Comparison of ENCODE assay signal across 8 cellular contexts in the genomic region with DNA sequence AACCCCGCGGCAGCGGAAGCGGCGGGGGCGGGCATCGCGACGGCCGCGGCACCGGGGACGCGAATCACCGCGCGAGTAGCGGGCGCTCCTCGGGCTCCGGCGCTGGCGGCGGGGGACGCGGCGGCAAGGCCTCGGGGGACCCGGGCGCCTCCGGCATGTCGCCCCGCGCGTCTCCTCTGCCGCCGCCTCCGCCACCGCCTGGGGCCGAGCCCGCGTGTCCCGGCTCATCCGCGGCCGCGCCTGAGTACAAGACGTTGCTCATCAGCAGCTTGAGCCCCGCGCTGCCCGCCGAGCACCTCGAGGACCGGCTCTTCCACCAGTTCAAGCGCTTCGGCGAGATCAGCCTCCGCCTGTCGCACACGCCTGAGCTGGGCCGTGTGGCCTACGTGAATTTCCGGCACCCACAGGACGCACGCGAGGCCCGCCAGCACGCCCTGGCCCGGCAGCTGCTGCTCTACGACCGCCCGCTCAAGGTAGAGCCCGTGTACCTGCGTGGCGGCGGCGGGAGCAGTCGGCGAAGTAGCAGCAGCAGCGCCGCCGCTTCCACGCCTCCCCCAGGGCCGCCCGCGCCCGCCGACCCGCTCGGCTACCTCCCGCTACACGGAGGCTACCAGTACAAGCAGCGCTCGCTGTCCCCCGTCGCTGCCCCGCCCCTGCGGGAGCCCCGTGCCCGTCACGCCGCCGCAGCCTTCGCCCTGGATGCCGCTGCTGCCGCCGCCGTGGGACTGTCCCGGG. TPM values are rescaled to one million over a fixed set of nuclear protein-coding genes. Genes with fewer than 3 reads are reported as not detected.
A peak's percentile ranks its signal among the peaks of the same experiment; 100 is the strongest.
DNase-seq lines count a peak whose midpoint lies in the region; ATAC-seq, FAIRE-seq and TF ChIP-seq lines count a peak whose summit lies in the region.

No MANE protein-coding gene starts in this region.

- H2AFZ ChIP-seq in H1 (ENCODE audit: low read length): no peak overlapping the region

- H2BK120ac ChIP-seq in H1 (replicated peaks; ENCODE audit: low read depth, low read length): no peak overlapping the region

- peaks cover 23 to 57% of the 10 kb centered on the region in 2 experiments for H3K79me2 ChIP-seq in H1 (ENCODE audit: control insufficient read depth in 1 of 2, insufficient read depth in 2 of 2, low read length in 2 of 2)

- WGBS in H1 (ENCODE audit: extremely low coverage in 1 of 2, insufficient coverage in 1 of 2, insufficient read length in 1 of 2, insufficient replicate concordance in 2 of 2, low coverage in 1 of 2, low lambda C conversion rate in 2 of 2, missing lambda C conversion rate in 1 of 2), 2 experiments: 12% methylated on average over 38 of the region's 109 CpGs; no CpG with 5 or more reads in 1 of the 2 experiments
- 18 to 20% methylated on average over 72 to 93 of the region's 109 CpGs for WGBS in mesodermal cell (ENCODE audit: insufficient coverage in 2 of 2), 2 experiments

- peak overlapping the region; percentile 89 to 100 (median 94) for H3K9ac ChIP-seq in H1 (replicated peaks in 1 of 4; ENCODE audit: extremely low read depth in 1 of 4, low read depth in 3 of 4, low read length in 3 of 4)

- no peak overlapping the region for H2BK12ac ChIP-seq in H1 (ENCODE audit: low read depth, low read length)

- DNase-seq in AG04450 (ENCODE audit: low read depth, low spot score) (no peak), H1 (ENCODE audit: low read depth in 1 of 2, low spot score in 2 of 2) (peak in 1 of 2 experiments; percentile 69), thoracic aorta (ENCODE audit: low spot score) (no peak)
- peak; percentile 55 for DNase-seq in activated CD4-positive, alpha-beta T cell treated with anti-CD3 and anti-CD28 coated beads, Interleukin-2, amount 50 U/mL, for 1 hour

- H3K14ac ChIP-seq in H1 (ENCODE audit: insufficient read length): no peak overlapping the region

- H2BK5ac ChIP-seq in H1 (ENCODE audit: low read depth, low read length): peak overlapping the region; percentile 74; the same call in 1 of the 2 replicates

- H3K4me1 ChIP-seq in H1 (replicated peaks in 1 of 4; ENCODE audit: control insufficient read depth in 3 of 4, insufficient read depth in 4 of 4, low read length in 3 of 4) (peaks cover under 1 to 24% (median 15%) of the 10 kb centered on the region in 4 experiments; a peak in 6 of 7 replicates), mesodermal cell (ENCODE audit: control insufficient read depth, insufficient read depth, low read length, poor library complexity, severe bottlenecking) (peaks cover 33% of the 10 kb centered on the region), thoracic aorta (ENCODE audit: control insufficient read depth in 1 of 2, low read depth in 2 of 2) (peaks cover 41 to 71% of the 10 kb centered on the region in 2 donors)

- peak overlapping the region; percentile 63; the same call in 1 of the 2 replicates for H3K18ac ChIP-seq in H1 (ENCODE audit: extremely low read depth, low read length)

- H2BK20ac ChIP-seq in H1 (ENCODE audit: low read length): no peak overlapping the region

- CTCF ChIA-PET in AG04450 (lab: Charles Lee): interaction anchor here (2.1 kb wide), 1 partner anchor 290 kb away, joined by 6 read pairs; no protein-coding TSS in a partner anchor
- CTCF ChIA-PET in H1 (lab: Charles Lee; ENCODE audit: partially characterized antibody): interaction anchor here (0.7 to 7.2 kb wide), 6 partner anchors 11 to 776 kb away, joined by 3 to 53 read pairs (median 3); partner anchors contain the start of gene MAPKAPK3

- H3K36me3 ChIP-seq in H1 (ENCODE audit: control insufficient read depth in 2 of 4, insufficient read depth in 4 of 4, low read length in 3 of 4): peaks cover 33 to 75% (median 50%) of the 10 kb centered on the region in 4 experiments
- H3K36me3 ChIP-seq in mesodermal cell (ENCODE audit: control insufficient read depth, insufficient read depth, low read length): peaks cover 87% of the 10 kb centered on the region
- peaks cover 28% of the 10 kb centered on the region for H3K36me3 ChIP-seq in thoracic aorta

- peak overlapping the region; percentile 57 for H4K5ac ChIP-seq in H1 (ENCODE audit: insufficient read length, low read depth, low read length)

- TF ChIP-seq EP300 in H1 (IDR thresholded peaks at IDR 0.05; ENCODE audit: borderline replicate concordance in 1 of 2, low read depth in 2 of 2, low read length in 2 of 2): no peak

- peak overlapping the region; percentile 91 for H3K4ac ChIP-seq in H1 (replicated peaks; ENCODE audit: insufficient read length, low read depth, low read length)

- peak overlapping the region; percentile 81 for H4K91ac ChIP-seq in H1 (replicated peaks; ENCODE audit: insufficient read length, low read length)

- peak overlapping the region; percentile 72 for H3K4me3 ChIP-seq in AG04450 (ENCODE audit: low read depth, low read length)
- peak overlapping the region; percentile 75 to 90 (median 82) for H3K4me3 ChIP-seq in H1 (ENCODE audit: extremely low read depth in 1 of 4, insufficient read depth in 2 of 4, low read depth in 3 of 4, low read length in 4 of 4)
- H3K4me3 ChIP-seq in mesodermal cell (ENCODE audit: extremely low read depth, insufficient read depth, low read length, poor library complexity, severe bottlenecking): peak overlapping the region; percentile 54
- peak overlapping the region; percentile 85 for H3K4me3 ChIP-seq in thoracic aorta

- H3K56ac ChIP-seq in H1 (replicated peaks; ENCODE audit: insufficient read length, low read depth, low read length): peak overlapping the region; percentile 70

- no peak; a peak in 2 of 3 replicates for TF ChIP-seq POLR2A in H1 (IDR thresholded peaks at IDR 0.05; ENCODE audit: control extremely low read depth in 1 of 2, low read depth in 2 of 2, low read length in 2 of 2)

- peaks cover 36 to 50% of the 10 kb centered on the region in 2 experiments for H4K20me1 ChIP-seq in H1 (replicated peaks in 1 of 2; ENCODE audit: control insufficient read depth in 1 of 2, insufficient read depth in 2 of 2, low read length in 2 of 2)

- no peak overlapping the region for H3K23ac ChIP-seq in H1 (ENCODE audit: insufficient read length)

- peaks cover 17% of the 10 kb centered on the region for H3K79me1 ChIP-seq in H1 (ENCODE audit: low read depth, low read length)

- no peak for TF ChIP-seq CTCF in AG04450 (IDR thresholded peaks at IDR 0.05; ENCODE audit: low read depth, low read length)
- TF ChIP-seq CTCF in H1 (IDR thresholded peaks at IDR 0.05; ENCODE audit: control extremely low read depth in 1 of 3, insufficient read depth in 1 of 3, low read depth in 1 of 3, low read length in 3 of 3): no peak
- TF ChIP-seq CTCF in thoracic aorta (IDR thresholded peaks at IDR 0.05): no peak

- POLR2A ChIA-PET in AG04450 (lab: Yijun Ruan, JAX): interaction anchor here (1.1 kb wide), 1 partner anchor 108 kb away, joined by 3 read pairs; the partner anchor contains the start of gene DCAF1
- POLR2A ChIA-PET in H1 (lab: Charles Lee; ENCODE audit: partially characterized antibody): interaction anchor here (0.8 to 2.7 kb wide), 9 partner anchors 8 to 823 kb away, joined by 3 to 9 read pairs (median 5); no protein-coding TSS in a partner anchor

- H3K23me2 ChIP-seq in H1 (ENCODE audit: low read depth, low read length): peaks cover 9% of the 10 kb centered on the region; the same call in 1 of the 2 replicates

- H2BK15ac ChIP-seq in H1 (ENCODE audit: low read length): no peak overlapping the region; the same call in 1 of the 2 replicates

- 0 out of 2 replicates have a peak overlapping the region, but pooled peaks have one; percentile 17 for H2AK5ac ChIP-seq in H1 (ENCODE audit: low read depth, low read length)

- ATAC-seq in GM19324 (IDR thresholded peaks at IDR 0.05; ENCODE audit: low FRiP score, unreplicated experiment): peak; percentile 17
- ATAC-seq in HG03457 (IDR thresholded peaks at IDR 0.05; ENCODE audit: unreplicated experiment): peak; percentile 8
- no peak for ATAC-seq in thoracic aorta (ENCODE audit: insufficient number of reproducible peaks, low FRiP score, low read depth)
- ATAC-seq in GM18870 (IDR thresholded peaks at IDR 0.05; ENCODE audit: unreplicated experiment): no peak

- peaks cover 17% of the 10 kb centered on the region for H3K9me3 ChIP-seq in AG04450 (ENCODE audit: control insufficient read depth, insufficient read depth, low read length)
- H3K9me3 ChIP-seq in H1 (ENCODE audit: insufficient read depth in 2 of 2, low read depth in 1 of 2, low read length in 1 of 2): no peaks in the 10 kb centered on the region; a peak in 1 of 4 replicates
- peaks cover 22% of the 10 kb centered on the region for H3K9me3 ChIP-seq in mesodermal cell (ENCODE audit: control insufficient read depth, low read length)
- no peaks in the 10 kb centered on the region for H3K9me3 ChIP-seq in thoracic aorta

- TF ChIP-seq RAD21 in H1 (IDR thresholded peaks at IDR 0.05 in 1 of 2, conservative IDR thresholded peaks at IDR 0.05 in 1 of 2; ENCODE audit: low read depth in 2 of 2, low read length in 2 of 2): no peak

- H3K27me3 ChIP-seq in AG04450 (ENCODE audit: control insufficient read depth, insufficient read depth, low read length): no peaks in the 10 kb centered on the region
- H3K27me3 ChIP-seq in H1 (replicated peaks in 1 of 4; ENCODE audit: control insufficient read depth in 3 of 4, extremely low read depth in 1 of 4, insufficient read depth in 3 of 4, low read length in 3 of 4): no peaks in the 10 kb centered on the region
- no peaks in the 10 kb centered on the region for H3K27me3 ChIP-seq in thoracic aorta (replicated peaks; ENCODE audit: insufficient read depth)

- H3K27ac ChIP-seq in AG04450 (ENCODE audit: low read depth, low read length) (no peak overlapping the region), H1 (ENCODE audit: low read depth, low read length) (peak overlapping the region; percentile 81), mesodermal cell (ENCODE audit: low read depth, low read length, severe bottlenecking) (peak overlapping the region; percentile 97), thoracic aorta (peak overlapping the region; percentile 82 to 92)

- H4K8ac ChIP-seq in H1 (ENCODE audit: extremely low read depth, insufficient read depth, low read length): peak overlapping the region; percentile 99

- H3K4me2 ChIP-seq in H1 (ENCODE audit: insufficient read depth in 1 of 2, low read depth in 2 of 2, low read length in 2 of 2): peak overlapping the region; percentile 52 to 89

- FAIRE-seq in H1 (lab: Jason Lieb, UNC): no peak

RNA-seq across cellular contexts. Expression of gene RBM15B, which starts 0.6 kb away (rescaled TPM):
- polyA plus RNA-seq in AG04450 (2011; rRNA removed): 12.5 and 17.0 TPM in 2 replicates
- polyA minus RNA-seq in AG04450 (2011; rRNA and poly(A)+ RNA removed): 21.9 and 25.8 TPM in 2 replicates
- total RNA-seq in H1 (2021; fragmentation: NEBNext Ultra II Directional; extraction: Animal tissue kit (Norgen Biotek cat#: 25700)): 59.1 and 60.9 TPM in 2 replicates
- 22.2 and 30.1 TPM in 2 replicates for polyA plus RNA-seq in H1 (2011; rRNA removed)
- polyA plus RNA-seq in H1 (2011; cell fraction: cytosol; rRNA removed): 28.2 TPM
- polyA plus RNA-seq in H1 (2011; cell fraction: nucleus; rRNA removed): 30.4 TPM
- polyA plus RNA-seq in H1 (2012, experiment 1 of 2): 42.0 to 44.4 TPM (median 44.0 TPM) in 4 replicates
- polyA plus RNA-seq in H1 (2012, experiment 2 of 2): 36.6 TPM
- polyA plus RNA-seq in H1 (2013, experiment 1 of 2): 30.4 TPM
- polyA plus RNA-seq in H1 (2013, experiment 2 of 2): 30.7 TPM
- 36.5 and 42.7 TPM in 2 replicates for polyA minus RNA-seq in H1 (2011; rRNA and poly(A)+ RNA removed)
- polyA minus RNA-seq in H1 (2011; cell fraction: cytosol; rRNA and poly(A)+ RNA removed): 32.4 TPM
- 42.7 TPM for polyA minus RNA-seq in H1 (2011; cell fraction: nucleus; rRNA and poly(A)+ RNA removed)
- polyA plus RNA-seq in mesodermal cell (2013, experiment 1 of 2): 30.1 TPM
- 27.6 TPM for polyA plus RNA-seq in mesodermal cell (2013, experiment 2 of 2)
- 10 to 100 TPM; 28.3 to 38.0 TPM for total RNA-seq in thoracic aorta

RNA-seq across cellular contexts. Expression of gene MANF, which starts 6.6 kb away (rescaled TPM):
- polyA plus RNA-seq in AG04450 (2011; rRNA removed): 58.8 and 79.5 TPM in 2 replicates
- 15.5 and 16.5 TPM in 2 replicates for polyA minus RNA-seq in AG04450 (2011; rRNA and poly(A)+ RNA removed)
- 159 and 175 TPM in 2 replicates for total RNA-seq in H1 (2021; fragmentation: NEBNext Ultra II Directional; extraction: Animal tissue kit (Norgen Biotek cat#: 25700))
- 25.3 and 37.5 TPM in 2 replicates for polyA plus RNA-seq in H1 (2011; rRNA removed)
- polyA plus RNA-seq in H1 (2011; cell fraction: cytosol; rRNA removed): 61.1 TPM
- polyA plus RNA-seq in H1 (2011; cell fraction: nucleus; rRNA removed): 12.3 TPM
- polyA plus RNA-seq in H1 (2012, experiment 1 of 2): 112 to 209 TPM (median 134 TPM) in 4 replicates
- 47.3 TPM for polyA plus RNA-seq in H1 (2012, experiment 2 of 2)
- polyA plus RNA-seq in H1 (2013, experiment 1 of 2): 193 TPM
- 251 TPM for polyA plus RNA-seq in H1 (2013, experiment 2 of 2)
- polyA minus RNA-seq in H1 (2011; rRNA and poly(A)+ RNA removed): 14.0 and 14.1 TPM in 2 replicates
- polyA minus RNA-seq in H1 (2011; cell fraction: cytosol; rRNA and poly(A)+ RNA removed): 22.5 TPM
- 15.0 TPM for polyA minus RNA-seq in H1 (2011; cell fraction: nucleus; rRNA and poly(A)+ RNA removed)
- polyA plus RNA-seq in mesodermal cell (2013, experiment 1 of 2): 298 TPM
- polyA plus RNA-seq in mesodermal cell (2013, experiment 2 of 2): 302 TPM
- total RNA-seq in thoracic aorta: 10 to 100 TPM; 42.6 to 48.5 TPM

Comparison
In these comparisons a context has a peak if more than half of its experiments do, and no peak if none do; other contexts are left out.
1. ATAC-seq: peak in GM19324 (single experiment) and HG03457 (single experiment); none in thoracic aorta (single experiment) and GM18870 (single experiment).
2. Peak in every context shown above with its lines, with median percentiles within 50 percentile points of each other: H3K4me3 ChIP-seq.